ENCODE assay signal across 9 cellular contexts in the genomic region with DNA sequence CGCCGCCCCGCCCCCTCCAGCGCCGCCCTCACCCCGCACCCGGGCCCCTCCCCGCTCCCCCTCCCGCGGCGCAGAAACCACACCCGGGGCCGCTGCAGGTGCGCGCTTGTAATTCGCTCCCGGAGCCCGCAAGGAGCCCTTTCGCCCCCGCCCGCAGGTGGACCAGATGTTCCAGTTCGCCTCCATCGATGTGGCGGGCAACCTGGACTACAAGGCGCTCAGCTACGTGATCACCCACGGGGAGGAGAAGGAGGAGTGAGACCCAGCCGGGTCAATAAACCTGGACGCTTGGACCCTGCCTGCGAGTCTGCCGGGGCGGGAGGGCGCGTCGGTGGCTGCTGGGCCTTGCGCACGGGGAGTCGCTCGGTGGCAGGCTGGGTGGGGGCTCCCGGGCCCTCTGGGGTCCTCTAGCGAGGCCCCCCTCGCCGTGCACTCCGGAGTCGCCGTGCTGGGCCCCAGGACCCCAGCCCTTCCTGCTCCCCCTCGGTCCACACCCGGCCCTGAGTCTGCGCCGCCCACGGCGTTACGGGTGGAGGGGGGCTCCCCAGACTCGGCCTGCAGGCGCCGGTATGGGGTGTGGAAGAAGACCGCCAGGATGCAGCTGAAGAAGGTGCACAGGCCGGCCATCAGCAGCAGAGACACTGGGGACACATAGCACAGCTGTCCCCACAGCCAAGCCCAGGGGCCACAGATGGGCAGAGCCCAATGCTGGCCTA. TPM values are rescaled to one million over a fixed set of nuclear protein-coding genes. Genes with fewer than 3 reads are reported as not detected.
DNase-seq lines count a peak whose midpoint lies in the region; ATAC-seq and TF ChIP-seq lines count a peak whose summit lies in the region.
"Had no signal": no experiment of that assay in that cellular context is flagged by ENCODE, and none has a peak within 500 bp of the region (broad histone marks: within the 10 kb centered on the region; RNA-seq: fewer than 3 reads in every experiment).

No MANE protein-coding gene starts in this region.

- ATAC-seq in left ventricle myocardium superior: no peak
- peak; percentile 17 for ATAC-seq in PC-3
- ATAC-seq in aorta (ENCODE audit: low FRiP score): no peak
- no peak for ATAC-seq in HG02798 (IDR thresholded peaks at IDR 0.05; ENCODE audit: poor library complexity, unreplicated experiment)

- TF ChIP-seq CTCF in PC-3 (conservative IDR thresholded peaks at IDR 0.05; ENCODE audit: low read depth, low read length) (no peak), hepatocyte (IDR thresholded peaks at IDR 0.05; ENCODE audit: poor library complexity) (no peak)

- WGBS in hepatocyte (ENCODE audit: low lambda C conversion rate, missing lambda C conversion rate): 94% methylated on average over 18 of the region's 58 CpGs
- 82 to 91% methylated on average over 43 to 58 of the region's 58 CpGs for WGBS in aorta, 2 donors

- POLR2A ChIA-PET in PC-3 (lab: Charles Lee; ENCODE audit: unreplicated experiment): no interaction called here

- DNase-seq in left ventricle myocardium superior (peak; percentile 59), cardiac septum (ENCODE audit: low spot score) (no peak), PC-3 (peak; percentile 55), hepatocyte (ENCODE audit: low spot score) (peak; percentile 62), aorta (peak; percentile 58 to 77), SIG-M5 treated with dmso at 0.1 percent for 504 hours (lab: John Stamatoyannopoulos, UW; ENCODE audit: unreplicated experiment) (no peak), EL (no peak)
- DNase-seq: T-helper 9 cell had no signal

- H3K27ac ChIP-seq in PC-3 (ENCODE audit: low read length): no peak overlapping the region
- H3K27ac ChIP-seq in hepatocyte: no peak overlapping the region
- no peak overlapping the region for H3K27ac ChIP-seq in aorta (ENCODE audit: low read depth in 1 of 2, low read length in 2 of 2)

- H3K9ac ChIP-seq in PC-3 (ENCODE audit: low read length): no peak overlapping the region

- H4K20me1 ChIP-seq in PC-3 (ENCODE audit: low read length) (no peaks in the 10 kb centered on the region), hepatocyte (ENCODE audit: insufficient read depth, poor library complexity, severe bottlenecking) (no peaks in the 10 kb centered on the region)

- H3K4me2 ChIP-seq in PC-3 (ENCODE audit: low read length) (peak overlapping the region; percentile 84), hepatocyte (peak overlapping the region; percentile 51)

- no peaks in the 10 kb centered on the region for H3K9me3 ChIP-seq in PC-3 (ENCODE audit: low read length)
- no peaks in the 10 kb centered on the region for H3K9me3 ChIP-seq in hepatocyte (ENCODE audit: low read depth)
- no peaks in the 10 kb centered on the region for H3K9me3 ChIP-seq in aorta (ENCODE audit: control insufficient read depth, low read length)

- H2AFZ ChIP-seq in PC-3 (ENCODE audit: low read length): no peak overlapping the region
- H2AFZ ChIP-seq in hepatocyte: no peak overlapping the region

- peak overlapping the region; percentile 60; the same call in 1 of the 2 replicates for H3K4me3 ChIP-seq in PC-3 (ENCODE audit: low read length)
- no peak overlapping the region for H3K4me3 ChIP-seq in hepatocyte
- H3K4me3 ChIP-seq in aorta (ENCODE audit: low read length in 2 of 2): no peak overlapping the region

- H3K79me2 ChIP-seq in PC-3 (ENCODE audit: low read length) (no peaks in the 10 kb centered on the region), hepatocyte (no peaks in the 10 kb centered on the region)

- no peaks in the 10 kb centered on the region for H3F3A ChIP-seq in PC-3 (ENCODE audit: low read length, unreplicated experiment)

- H3K36me3 ChIP-seq in PC-3 (ENCODE audit: low read depth, low read length) (no peaks in the 10 kb centered on the region), hepatocyte (replicated peaks; ENCODE audit: insufficient read depth, low read depth) (no peaks in the 10 kb centered on the region), aorta (ENCODE audit: control insufficient read depth in 1 of 2, insufficient read depth in 2 of 2, low read length in 1 of 2) (no peaks in the 10 kb centered on the region)

- H3K4me1 ChIP-seq in PC-3 (ENCODE audit: insufficient read depth, low read length): peaks cover 20% of the 10 kb centered on the region; the same call in 1 of the 2 replicates
- peaks cover 15% of the 10 kb centered on the region for H3K4me1 ChIP-seq in hepatocyte (ENCODE audit: insufficient read depth)
- H3K4me1 ChIP-seq in aorta (ENCODE audit: control insufficient read depth in 1 of 2, insufficient read depth in 2 of 2, low read length in 2 of 2): no peaks in the 10 kb centered on the region

- H3K9me2 ChIP-seq in PC-3 (replicated peaks; ENCODE audit: low read length) (no peaks in the 10 kb centered on the region), hepatocyte (replicated peaks; ENCODE audit: insufficient read depth) (no peaks in the 10 kb centered on the region)

- BruUV-seq in PC-3 (replicated peaks; lab: Mats Ljungman, UMichigan): no TSS peak

- no peaks in the 10 kb centered on the region for H3K27me3 ChIP-seq in PC-3 (ENCODE audit: low read length)
- no peaks in the 10 kb centered on the region for H3K27me3 ChIP-seq in hepatocyte
- H3K27me3 ChIP-seq in aorta (ENCODE audit: control insufficient read depth in 1 of 2, insufficient read depth in 2 of 2, low read length in 1 of 2): no peaks in the 10 kb centered on the region

- CTCF ChIA-PET in PC-3 (lab: Charles Lee): no interaction called here

- intact Hi-C loops in left ventricle myocardium superior (cut with micrococcal nuclease): no loop called here
- intact Hi-C loops in cardiac septum (cut with DNase I): no loop called here
- intact Hi-C loops in PC-3 (cut with micrococcal nuclease): no loop called here
- intact Hi-C loops in aorta (cut with DNase I): no loop called here

RNA-seq across cellular contexts. Expression of gene SLC49A3, which starts 7.1 kb away (rescaled TPM):
- 12.6 TPM for total RNA-seq in left ventricle myocardium superior
- 12.1 TPM for total RNA-seq in cardiac septum
- not detected in 2 replicates for total RNA-seq in PC-3 (2014; rRNA removed)
- total RNA-seq in hepatocyte: 8.5 and 12.2 TPM in 2 replicates
- 12.8 and 19.8 TPM in 2 replicates for polyA plus RNA-seq in hepatocyte
- 10 to 100 TPM; 10.8 to 20.0 TPM for total RNA-seq in aorta
- polyA plus RNA-seq in aorta: 10 to 100 TPM in 1 of 2 donors, 1 to 10 TPM in 1; 3.0 to 22.9 TPM

RNA-seq across cellular contexts. Expression of gene MYL5, which starts 7.6 kb away (rescaled TPM):
- 2.7 TPM for total RNA-seq in left ventricle myocardium superior
- total RNA-seq in cardiac septum: 6.5 TPM
- 11.3 and 15.2 TPM in 2 replicates for total RNA-seq in PC-3 (2014; rRNA removed)
- 8.9 and 12.6 TPM in 2 replicates for total RNA-seq in hepatocyte
- 25.1 and 33.7 TPM in 2 replicates for polyA plus RNA-seq in hepatocyte
- 10 to 100 TPM in 1 of 2 donors, 1 to 10 TPM in 1; 5.7 to 11.5 TPM for total RNA-seq in aorta
- polyA plus RNA-seq in aorta: 10 to 100 TPM; 15.4 to 19.8 TPM

RNA-seq across cellular contexts. Expression of gene ATP5ME, which starts 7.8 kb away (rescaled TPM):
- total RNA-seq in left ventricle myocardium superior (1,128 TPM), cardiac septum (734 TPM), PC-3 (2014; rRNA removed) (384 and 579 TPM in 2 replicates), hepatocyte (83.8 and 143 TPM in 2 replicates), aorta (100 to 1,000 TPM; 152 to 162 TPM)
- polyA plus RNA-seq in hepatocyte (641 and 669 TPM in 2 replicates), aorta (100 to 1,000 TPM; 492 to 599 TPM)

RNA-seq across cellular contexts. Expression of gene PCGF3, which starts 23.7 kb away (rescaled TPM):
- total RNA-seq in left ventricle myocardium superior (20.9 TPM), cardiac septum (24.3 TPM), PC-3 (2014; rRNA removed) (31.5 and 49.5 TPM in 2 replicates), hepatocyte (43.5 and 43.9 TPM in 2 replicates), aorta (10 to 100 TPM; 35.7 to 59.4 TPM)
- polyA plus RNA-seq in hepatocyte (21.5 and 21.8 TPM in 2 replicates), aorta (10 to 100 TPM; 17.7 to 38.3 TPM)

RNA-seq across cellular contexts. Expression of gene PDE6B, which starts 56.5 kb away (rescaled TPM):
- total RNA-seq in left ventricle myocardium superior: 2.1 TPM
- total RNA-seq in cardiac septum: 4.8 TPM
- total RNA-seq in PC-3 (2014; rRNA removed): not detected in 2 replicates
- 17.3 and 29.5 TPM in 2 replicates for total RNA-seq in hepatocyte
- 24.1 and 26.1 TPM in 2 replicates for polyA plus RNA-seq in hepatocyte
- 1 to 10 TPM; 1.9 to 2.4 TPM for total RNA-seq in aorta
- 1 to 10 TPM; 1.1 to 4.0 TPM for polyA plus RNA-seq in aorta

Comparison
In these comparisons a context has a peak if more than half of its experiments do, and no peak if none do; other contexts are left out.
1. DNase-seq: peak in left ventricle myocardium superior (single experiment), PC-3 (single experiment), hepatocyte (single experiment) and aorta (2 of 2); none in cardiac septum (single experiment), SIG-M5 treated with dmso at 0.1 percent for 504 hours (single experiment) and EL (single experiment).